Comparison of ENCODE assay signal across 30 cellular contexts in the genomic region with DNA sequence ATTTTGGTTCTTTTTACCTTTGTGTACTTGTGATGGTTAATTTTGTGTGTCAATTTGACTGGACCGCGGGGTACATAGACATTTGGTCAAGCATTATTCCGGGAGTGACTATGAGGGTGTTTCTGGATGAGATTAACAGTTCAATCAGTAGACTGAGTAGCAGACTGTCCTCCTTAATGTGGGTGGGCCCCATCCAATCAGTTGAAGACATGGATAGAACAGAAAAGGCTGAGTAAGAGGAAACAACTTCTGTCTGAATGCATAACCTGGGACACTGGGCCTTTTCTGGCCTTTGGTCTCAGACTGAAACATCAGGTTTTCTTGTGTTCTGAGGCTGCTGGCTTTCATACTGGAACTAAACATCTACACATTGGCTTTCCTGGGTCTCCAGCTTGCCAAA.
"Had no signal": no experiment of that assay in that cellular context is flagged by ENCODE, and none has a peak within 500 bp of the region (broad histone marks: within the 10 kb centered on the region; RNA-seq: fewer than 3 reads in every experiment).

No MANE protein-coding gene starts in this region.

- H3K4me3 Mint-ChIP-seq: naive thymus-derived CD8-positive, alpha-beta T cell; natural killer cell treated with Interleukin-12 subunit alpha and Interleukin-12 subunit beta and Interleukin-15 and Interleukin-18, amount 100 ng/mL, for 72 hours; nephron progenitor cell; neural crest cell; stimulated activated naive B cell treated with anti-CD40 and anti-IgM and Interleukin-4, amounts not matched to agents 10 μg/mL and 1 μg/mL and 100 μg/mL, for 72 hours; stimulated activated naive CD8-positive, alpha-beta T cell treated with anti-CD3 and anti-CD28 coated beads, Interleukin-15, Interleukin-2, amounts not matched to agents 100 ng/mL and 50 ng/mL, for 24 hours had no signal

- H3K27me3 Mint-ChIP-seq: naive thymus-derived CD8-positive, alpha-beta T cell; natural killer cell treated with Interleukin-12 subunit alpha and Interleukin-12 subunit beta and Interleukin-15 and Interleukin-18, amount 100 ng/mL, for 72 hours; stimulated activated naive B cell treated with anti-CD40 and anti-IgM and Interleukin-4, amounts not matched to agents 10 μg/mL and 1 μg/mL and 100 μg/mL, for 72 hours; stimulated activated naive CD8-positive, alpha-beta T cell treated with anti-CD3 and anti-CD28 coated beads, Interleukin-15, Interleukin-2, amounts not matched to agents 100 ng/mL and 50 ng/mL, for 24 hours had no signal

- H3K4me1 Mint-ChIP-seq: nephron progenitor cell, neural crest cell had no signal

- H3K27me3 ChIP-seq: neutrophil, pancreas, right atrium auricular region, spleen, stomach, thyroid gland, tibial nerve, upper lobe of left lung, vagina had no signal

- ATAC-seq: naive thymus-derived CD8-positive, alpha-beta T cell; natural killer cell treated with Interleukin-12 subunit alpha and Interleukin-12 subunit beta and Interleukin-15 and Interleukin-18, amount 100 ng/mL, for 72 hours; pancreas; sciatic nerve; stimulated activated naive B cell treated with anti-CD40 and anti-IgM and Interleukin-4, amounts not matched to agents 10 μg/mL and 1 μg/mL and 100 μg/mL, for 72 hours had no signal

- H3K9me3 ChIP-seq: neutrophil, pancreas, prostate gland, thyroid gland had no signal

- H3K36me3 ChIP-seq: neutrophil, pancreas, prostate gland, right atrium auricular region, spleen, stomach, thoracic aorta, thyroid gland, tibial nerve, upper lobe of left lung, vagina had no signal

- H3K27ac Mint-ChIP-seq: naive thymus-derived CD8-positive, alpha-beta T cell; natural killer cell treated with Interleukin-12 subunit alpha and Interleukin-12 subunit beta and Interleukin-15 and Interleukin-18, amount 100 ng/mL, for 72 hours; nephron progenitor cell; stimulated activated naive B cell treated with anti-CD40 and anti-IgM and Interleukin-4, amounts not matched to agents 10 μg/mL and 1 μg/mL and 100 μg/mL, for 72 hours; stimulated activated naive CD8-positive, alpha-beta T cell treated with anti-CD3 and anti-CD28 coated beads, Interleukin-15, Interleukin-2, amounts not matched to agents 100 ng/mL and 50 ng/mL, for 24 hours had no signal

- H3K4me3 ChIP-seq: pancreas, prostate gland, right atrium auricular region, skin epidermis, smooth muscle cell, spleen, stomach, thoracic aorta, thyroid gland, tibial nerve, upper lobe of left lung, vagina had no signal

- H3K27ac ChIP-seq: neutrophil, pancreas, prostate gland, right atrium auricular region, skin epidermis, spleen, stomach, thoracic aorta, thyroid gland, tibial nerve, upper lobe of left lung, vagina had no signal

- DNase-seq: naive thymus-derived CD8-positive, alpha-beta T cell; nephron progenitor cell; nucleus accumbens; pancreas; retina; spleen; stimulated activated CD4-positive, alpha-beta T cell treated with anti-CD3 and anti-CD28 coated beads, Interleukin-12 subunit alpha, Interleukin-12 subunit beta, amount 100 ng/mL, for 4 hours; stimulated activated CD4-positive, alpha-beta T cell treated with anti-CD3 and anti-CD28 coated beads, Interleukin-1b, Interleukin-23, amount 100 ng/mL, for 48 hours; stimulated activated CD4-positive, alpha-beta T cell treated with anti-CD3 and anti-CD28 coated beads, Interleukin-4, amount 100 ng/mL, for 1 hour; stimulated activated CD4-positive, alpha-beta T cell treated with anti-CD3 and anti-CD28 coated beads, Interleukin-4, amount 100 ng/mL, for 4 hours; stimulated activated CD8-positive, alpha-beta memory T cell treated with anti-CD3 and anti-CD28 coated beads, Interleukin-4, amount 100 ng/mL, for 48 hours; stimulated activated naive B cell treated with anti-CD40 and anti-IgM and Interleukin-4, amounts not matched to agents 10 μg/mL and 1 μg/mL and 100 μg/mL, for 72 hours; stimulated activated naive CD4-positive, alpha-beta T cell treated with Interleukin-2 at 50 U/mL for 16 hours; stomach; thyroid gland; trophoblast cell; upper lobe of left lung had no signal

- H3K4me2 ChIP-seq: smooth muscle cell had no signal

- FAIRE-seq: urothelium cell line had no signal

- H3K4me1 ChIP-seq: pancreas, prostate gland, right atrium auricular region, stomach, thyroid gland, upper lobe of left lung, vagina had no signal
